ENCODE assay signal across 1 cellular context in the genomic region with DNA sequence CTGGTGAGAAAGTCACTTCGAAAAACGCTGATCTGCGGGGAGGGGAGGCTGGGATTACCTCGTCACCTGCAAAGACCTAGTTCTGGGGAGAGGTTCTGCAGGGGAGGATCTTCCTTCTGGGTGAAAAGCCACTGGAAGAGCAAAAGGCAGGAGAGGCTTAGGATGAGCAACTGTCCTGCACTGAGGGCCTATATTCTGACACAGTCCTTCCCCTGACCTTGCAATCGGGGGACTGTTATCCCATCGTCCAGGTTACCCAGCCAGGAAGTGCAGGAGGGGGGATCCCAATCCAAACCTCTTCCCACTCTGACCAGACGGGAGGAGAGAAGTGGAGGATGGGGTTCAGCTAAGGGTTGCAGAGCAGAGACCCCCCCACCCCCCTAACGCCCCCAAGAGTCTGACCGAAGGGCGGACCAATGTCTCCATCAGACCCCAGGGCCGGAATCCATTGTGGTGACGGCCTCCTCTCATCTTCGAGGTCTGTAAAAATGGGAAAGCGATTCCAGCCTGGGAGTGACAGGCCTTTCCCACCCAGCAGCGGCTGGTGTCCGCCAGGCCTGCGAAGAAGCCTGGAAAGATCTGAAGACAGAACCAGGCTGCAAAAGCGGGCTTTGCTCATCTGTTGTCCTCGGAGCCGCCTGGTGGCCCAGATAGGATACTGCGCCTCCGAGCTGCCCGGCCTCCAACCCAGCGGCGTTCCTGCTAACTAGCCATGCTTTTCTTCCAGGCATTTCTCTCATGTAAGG.
TF ChIP-seq lines count a peak whose summit lies in the region.

No MANE protein-coding gene starts in this region.

TF ChIP-seq in K562, 482 proteins besides CTCF, POLR2A, EP300 and RAD21 (continued from another document):
- TF ChIP-seq ZBTB1 (CRISPR knock-in tag; IDR thresholded peaks at IDR 0.05; ENCODE audit: borderline replicate concordance, low read depth) (no peak), USF1 (CRISPR knock-in tag; IDR thresholded peaks at IDR 0.05) (no peak), RBM22 (IDR thresholded peaks at IDR 0.05; ENCODE audit: low read depth, low read length, poor library complexity, severe bottlenecking) (no peak), HCFC1 (IDR thresholded peaks at IDR 0.05; ENCODE audit: low read depth, low read length) (peak; percentile 37), CBFB (CRISPR knock-in tag; IDR thresholded peaks at IDR 0.05) (no peak), ZNF583 (CRISPR knock-in tag; IDR thresholded peaks at IDR 0.05) (no peak), MAFF (IDR thresholded peaks at IDR 0.05; ENCODE audit: low read length) (no peak), STAG1 (CRISPR knock-in tag; IDR thresholded peaks at IDR 0.05; ENCODE audit: borderline replicate concordance) (peak; percentile 91), RBM39 (optimal IDR thresholded peaks at IDR 0.05; ENCODE audit: low read depth, low read length) (no peak), SIX5 (IDR thresholded peaks at IDR 0.05; ENCODE audit: borderline replicate concordance in 1 of 2, insufficient read depth in 1 of 2, low read depth in 1 of 2, low read length in 2 of 2) (no peak)
- TF ChIP-seq, protein P1, sequence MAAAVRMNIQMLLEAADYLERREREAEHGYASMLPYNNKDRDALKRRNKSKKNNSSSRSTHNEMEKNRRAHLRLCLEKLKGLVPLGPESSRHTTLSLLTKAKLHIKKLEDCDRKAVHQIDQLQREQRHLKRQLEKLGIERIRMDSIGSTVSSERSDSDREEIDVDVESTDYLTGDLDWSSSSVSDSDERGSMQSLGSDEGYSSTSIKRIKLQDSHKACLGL (CRISPR knock-in tag; IDR thresholded peaks at IDR 0.05; ENCODE audit: borderline replicate concordance, poor library complexity, severe bottlenecking) = no peak
